In the genomic region with DNA sequence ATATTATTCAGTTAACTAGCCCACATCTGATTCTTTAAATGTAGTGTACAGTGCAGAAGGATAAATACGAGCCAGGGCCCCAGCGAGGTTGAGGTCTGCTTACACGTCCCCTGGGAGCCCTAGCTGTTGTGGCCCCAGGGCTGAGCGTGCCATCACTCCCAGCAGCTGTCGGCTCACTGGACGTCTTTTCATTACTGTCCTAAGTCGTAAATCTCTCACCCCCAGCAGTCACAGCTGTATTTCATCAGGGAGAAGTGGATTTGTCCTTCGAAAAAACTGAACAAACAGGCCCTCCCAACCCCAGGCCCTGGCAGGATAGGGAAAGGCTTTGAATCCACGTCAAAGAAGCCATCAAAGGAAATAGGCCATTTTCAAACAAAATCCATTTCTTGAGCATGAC, we compare ENCODE assay signal across 13 cellular contexts.
A peak's percentile ranks its signal among the peaks of the same experiment; 100 is the strongest.
DNase-seq lines count a peak whose midpoint lies in the region; ATAC-seq and TF ChIP-seq lines count a peak whose summit lies in the region.
"Had no signal": no experiment of that assay in that cellular context is flagged by ENCODE, and none has a peak within 500 bp of the region (broad histone marks: within the 10 kb centered on the region; RNA-seq: fewer than 3 reads in every experiment).

No MANE protein-coding gene starts in this region.

- intact Hi-C loops in IMR-90 (cut with micrococcal nuclease): no loop called here

- TF ChIP-seq RAD21 in IMR-90 (IDR thresholded peaks at IDR 0.05; ENCODE audit: low read length): no peak

- H2AK9ac ChIP-seq in IMR-90 (replicated peaks; ENCODE audit: low read depth, low read length, poor library complexity): no peak overlapping the region

- H3K79me1 ChIP-seq in IMR-90 (ENCODE audit: low read depth in 1 of 2, low read length in 2 of 2) (no peaks in the 10 kb centered on the region), mesenchymal stem cell (replicated peaks; ENCODE audit: low read length, poor library complexity, severe bottlenecking) (no peaks in the 10 kb centered on the region)

- dilution Hi-C loops in IMR-90 (cut with HindIII; ENCODE audit: low sequenced_read_pairs, unreplicated experiment): no loop called here

- ATAC-seq in IMR-90 (ENCODE audit: low read depth): peak; percentile 18; the same call in 1 of the 2 replicates
- ATAC-seq: effector memory CD8-positive, alpha-beta T cell had no signal

- H2AFZ ChIP-seq in IMR-90 (replicated peaks; ENCODE audit: low read length, poor library complexity) (no peak overlapping the region), mesenchymal stem cell (ENCODE audit: low read depth, low read length) (no peak overlapping the region)

- H3K9me3 ChIP-seq in IMR-90 (ENCODE audit: control insufficient read depth, insufficient read depth, low read length) (peaks cover 2% of the 10 kb centered on the region; the same call in 1 of the 2 replicates), mesenchymal stem cell (ENCODE audit: control insufficient read depth, low read length) (peaks cover 4% of the 10 kb centered on the region)
- H3K9me3 ChIP-seq: Peyer's patch, upper lobe of left lung had no signal

- H2BK12ac ChIP-seq in mesenchymal stem cell (ENCODE audit: low read length in 2 of 2): no peak overlapping the region

- H4K5ac ChIP-seq in IMR-90 (ENCODE audit: low read depth, low read length): no peak overlapping the region

- no peak overlapping the region for H3K23ac ChIP-seq in IMR-90 (ENCODE audit: low read depth, low read length)
- H3K23ac ChIP-seq in mesenchymal stem cell (ENCODE audit: low read length in 2 of 2): no peak overlapping the region

- H3K27me3 ChIP-seq in IMR-90 (ENCODE audit: control insufficient read depth, insufficient read depth, low read length) (peaks cover 11% of the 10 kb centered on the region), mesenchymal stem cell (ENCODE audit: control insufficient read depth in 1 of 2, insufficient read depth in 1 of 2, low read length in 2 of 2) (peaks cover 40 to 59% of the 10 kb centered on the region in 2 experiments)
- H3K27me3 ChIP-seq: Peyer's patch, upper lobe of left lung had no signal

- POLR2A ChIA-PET in IMR-90 (lab: Charles Lee; ENCODE audit: unreplicated experiment): no interaction called here

- in situ Hi-C loops in IMR-90 (cut with MboI; ENCODE audit: low sequenced_read_pairs): no loop called here

- H2BK15ac ChIP-seq in IMR-90 (ENCODE audit: low read depth, low read length) (no peak overlapping the region), mesenchymal stem cell (ENCODE audit: low read depth, poor library complexity, severe bottlenecking) (no peak overlapping the region)

- no peaks in the 10 kb centered on the region for H3K9me1 ChIP-seq in IMR-90 (ENCODE audit: insufficient read depth, low read length)

- no peak overlapping the region for H4K8ac ChIP-seq in IMR-90 (ENCODE audit: low read depth in 2 of 2, low read length in 2 of 2)
- H4K8ac ChIP-seq in mesenchymal stem cell (ENCODE audit: low read length): peak overlapping the region; percentile 53

- H3K36me3 ChIP-seq in IMR-90 (ENCODE audit: control insufficient read depth, insufficient read depth, low read length) (no peaks in the 10 kb centered on the region), mesenchymal stem cell (ENCODE audit: control insufficient read depth in 1 of 2, insufficient read depth in 2 of 2, low read depth in 1 of 2, low read length in 2 of 2) (no peaks in the 10 kb centered on the region)
- H3K36me3 ChIP-seq: Peyer's patch, upper lobe of left lung had no signal

- no peak overlapping the region for H2BK5ac ChIP-seq in IMR-90 (ENCODE audit: low read depth, low read length, poor library complexity, severe bottlenecking)
- H2BK5ac ChIP-seq in mesenchymal stem cell (ENCODE audit: low read depth, low read length, poor library complexity, severe bottlenecking): no peak overlapping the region

- H3K9ac ChIP-seq in IMR-90 (ENCODE audit: low read depth, low read length): no peak overlapping the region
- H3K9ac ChIP-seq in mesenchymal stem cell (ENCODE audit: low read length): no peak overlapping the region

- DNase-seq in COLO668 (lab: John Stamatoyannopoulos, UW; ENCODE audit: unreplicated experiment) (peak; percentile 81), IMR-90 (no peak), NCI-H82 treated with DMSO at 0.1 percent for 48 hours (lab: John Stamatoyannopoulos, UW; ENCODE audit: unreplicated experiment) (peak; percentile 60), mesenchymal stem cell (peak; percentile 73), H4 (ENCODE audit: low spot score) (no peak), NK-92 (lab: John Stamatoyannopoulos, UW; ENCODE audit: unreplicated experiment) (no peak), HUDEP-2 (lab: John Stamatoyannopoulos, UW; ENCODE audit: unreplicated experiment in 76 of 76) (no peak), GM10266 (ENCODE audit: extremely low spot score) (no peak)
- DNase-seq: activated CD8-positive, alpha-beta memory T cell treated with anti-CD3 and anti-CD28 coated beads, Interleukin-2, amount 50 U/mL, for 4 hours; effector memory CD8-positive, alpha-beta T cell; Peyer's patch; small intestine; upper lobe of left lung had no signal

- H3K4me1 ChIP-seq in IMR-90 (ENCODE audit: control insufficient read depth, insufficient read depth, low read length) (peaks cover 4% of the 10 kb centered on the region; the same call in 1 of the 2 replicates), mesenchymal stem cell (ENCODE audit: control insufficient read depth, insufficient read depth, low read depth, low read length) (no peaks in the 10 kb centered on the region)

- H3K4me3 ChIP-seq in IMR-90 (ENCODE audit: insufficient read depth, low read depth, low read length) (no peak overlapping the region), mesenchymal stem cell (ENCODE audit: insufficient read depth in 1 of 2, low read depth in 1 of 2, low read length in 2 of 2) (no peak overlapping the region)
- H3K4me3 ChIP-seq: Peyer's patch, upper lobe of left lung had no signal

- CTCF ChIA-PET in IMR-90 (lab: Yijun Ruan, JAX): no interaction called here

- H2BK20ac ChIP-seq in IMR-90 (ENCODE audit: low read depth, low read length): no peak overlapping the region

- no peaks in the 10 kb centered on the region for H4K20me1 ChIP-seq in IMR-90 (ENCODE audit: insufficient read depth, low read length)

- no peak overlapping the region for H2BK120ac ChIP-seq in IMR-90 (ENCODE audit: low read depth, low read length)
- H2BK120ac ChIP-seq in mesenchymal stem cell (ENCODE audit: low read depth, low read length): no peak overlapping the region

- TF ChIP-seq CTCF in IMR-90 (conservative IDR thresholded peaks at IDR 0.05; ENCODE audit: low read depth, low read length): no peak
- no peak for TF ChIP-seq CTCF in GM10266 (IDR thresholded peaks at IDR 0.05; ENCODE audit: control insufficient read depth, insufficient read depth, low read depth, missing control alignments)

- H2AK5ac ChIP-seq in IMR-90 (ENCODE audit: low read depth, low read length) (no peak overlapping the region), mesenchymal stem cell (ENCODE audit: low read length, severe bottlenecking) (no peak overlapping the region)

- H3K18ac ChIP-seq in IMR-90 (ENCODE audit: low read depth, low read length) (no peak overlapping the region), mesenchymal stem cell (ENCODE audit: low read depth in 1 of 2, low read length in 2 of 2) (no peak overlapping the region)

- H3K27ac ChIP-seq in IMR-90 (ENCODE audit: insufficient read depth, low read length): no peak overlapping the region
- H3K27ac ChIP-seq in mesenchymal stem cell (ENCODE audit: low read length, poor library complexity, severe bottlenecking): no peak overlapping the region
- H3K27ac ChIP-seq: Peyer's patch, upper lobe of left lung had no signal

- H4K91ac ChIP-seq in IMR-90 (ENCODE audit: insufficient read depth, low read depth, low read length): peak overlapping the region; percentile 23; the same call in 1 of the 2 replicates
- H4K91ac ChIP-seq in mesenchymal stem cell (ENCODE audit: low read length): no peak overlapping the region

- BruUV-seq in IMR-90 (replicated peaks; lab: Mats Ljungman, UMichigan): no TSS peak

- H3K14ac ChIP-seq in IMR-90 (replicated peaks; ENCODE audit: low read depth, low read length) (no peak overlapping the region), mesenchymal stem cell (ENCODE audit: low read length in 2 of 2) (no peak overlapping the region)

- WGBS in IMR-90 (ENCODE audit: extremely low coverage in 2 of 2, insufficient read length in 1 of 2), 2 experiments: no CpG with 5 or more reads among the region's 9 CpGs
- 9% methylated on average over 8 of the region's 9 CpGs for WGBS in mesenchymal stem cell

- H3K4ac ChIP-seq in IMR-90 (ENCODE audit: low read depth, low read length) (no peak overlapping the region), mesenchymal stem cell (ENCODE audit: low read depth in 1 of 2, low read length in 2 of 2) (no peak overlapping the region)

- H3K56ac ChIP-seq in IMR-90 (ENCODE audit: extremely low read depth, insufficient read depth, low read length): no peak overlapping the region

- TF ChIP-seq POLR2A in IMR-90 (IDR thresholded peaks at IDR 0.05; ENCODE audit: low read depth, low read length): no peak

- H3K4me2 ChIP-seq in IMR-90 (ENCODE audit: low read depth, low read length): no peak overlapping the region; the same call in 1 of the 2 replicates
- no peak overlapping the region for H3K4me2 ChIP-seq in mesenchymal stem cell (ENCODE audit: low read length, poor library complexity, severe bottlenecking)

TF ChIP-seq in IMR-90, 13 proteins besides CTCF, POLR2A, EP300 and RAD21:
- TF ChIP-seq CEBPB (IDR thresholded peaks at IDR 0.05; ENCODE audit: low read depth, low read length) (no peak), MAFK (IDR thresholded peaks at IDR 0.05; ENCODE audit: low read depth, low read length) (no peak), RCOR1 (IDR thresholded peaks at IDR 0.05; ENCODE audit: insufficient replicate concordance, low read length) (no peak), NFE2L2 (IDR thresholded peaks at IDR 0.05; ENCODE audit: low read depth, low read length) (no peak)

Comparison
In these comparisons a context has a peak if more than half of its experiments do, and no peak if none do; other contexts are left out.
1. DNase-seq: peak in COLO668 (single experiment), NCI-H82 treated with DMSO at 0.1 percent for 48 hours (single experiment) and mesenchymal stem cell (single experiment); none in IMR-90 (single experiment), H4 (single experiment), NK-92 (single experiment), HUDEP-2 (0 of 76) and GM10266 (single experiment).